8 cellular contexts compared by ENCODE assay signal in genomic region chr19:35549174-35549788, GRCh38. TPM values are rescaled to one million over a fixed set of nuclear protein-coding genes. Genes with fewer than 3 reads are reported as not detected.
DNase-seq lines count a peak whose midpoint lies in the region; ATAC-seq, FAIRE-seq and TF ChIP-seq lines count a peak whose summit lies in the region.

No MANE protein-coding gene starts in this region.

- H3K27me3 Mint-ChIP-seq in astrocyte (ENCODE audit: low read depth, unreplicated experiment), result peaks cover 17% of the 10 kb centered on the region

- H3K4me1 Mint-ChIP-seq in astrocyte (ENCODE audit: low read depth, unreplicated experiment), result peaks cover 6% of the 10 kb centered on the region

- intact Hi-C loops in left ventricle myocardium inferior (cut with micrococcal nuclease), result no loop called here
- intact Hi-C loops in Right ventricle myocardium superior (cut with DNase I), result loop anchor here (10.0 kb wide), 1 partner anchor 166 kb away; the partner anchor contains the start of gene KMT2B

- FAIRE-seq in astrocyte (lab: Jason Lieb, UNC) (no peak), keratinocyte (lab: Jason Lieb, UNC) (peak; percentile 57)

- DNase-seq in left ventricle myocardium inferior, result no peak
- DNase-seq in Right ventricle myocardium superior, result no peak
- peak; percentile 64 for DNase-seq in NCI-H1694 treated with DMSO at 0.1 percent for 48 hours (lab: John Stamatoyannopoulos, UW)
- DNase-seq in T-helper 1 cell, result peak in 4 of 5 donors; percentile 37 to 64 (median 54)
- no peak for DNase-seq in astrocyte (ENCODE audit: low read depth)
- no peak for DNase-seq in keratinocyte (ENCODE audit: low read depth, low spot score)
- peak in 2 of 3 donors; percentile 13 to 25 for DNase-seq in stimulated activated CD4-positive, alpha-beta T cell treated with anti-CD3 and anti-CD28 coated beads, TNF-alpha, amount 100 ng/mL, for 1 hour (ENCODE audit: low read depth in 3 of 3, low spot score in 1 of 3)

- H3K27ac Mint-ChIP-seq in astrocyte (ENCODE audit: unreplicated experiment), result no peak overlapping the region

- no peaks in the 10 kb centered on the region for H3K9me3 ChIP-seq in left ventricle myocardium inferior (replicated peaks)
- H3K9me3 ChIP-seq in astrocyte (ENCODE audit: insufficient read depth, low read depth, low read length), result no peaks in the 10 kb centered on the region
- H3K9me3 ChIP-seq in keratinocyte (ENCODE audit: control insufficient read depth, low read depth, low read length), result no peaks in the 10 kb centered on the region

- TF ChIP-seq CTCF in left ventricle myocardium inferior (IDR thresholded peaks at IDR 0.05; ENCODE audit: borderline replicate concordance) (peak; percentile 79), astrocyte (IDR thresholded peaks at IDR 0.05; ENCODE audit: insufficient read depth, low read depth, low read length) (peak; percentile 67), keratinocyte (optimal IDR thresholded peaks at IDR 0.05 in 1 of 3, IDR thresholded peaks at IDR 0.05 in 1 of 3, conservative IDR thresholded peaks at IDR 0.05 in 1 of 3; ENCODE audit: extremely low read depth in 1 of 3, insufficient read depth in 2 of 3, low read length in 3 of 3) (peak; percentile 73 to 82 (median 80))

- H3K27me3 ChIP-seq in left ventricle myocardium inferior (ENCODE audit: low read depth) (no peaks in the 10 kb centered on the region), astrocyte (ENCODE audit: insufficient read depth, low read length) (no peaks in the 10 kb centered on the region), keratinocyte (ENCODE audit: control insufficient read depth, extremely low read depth, insufficient read depth, low read length) (no peaks in the 10 kb centered on the region)

- H3K9ac ChIP-seq in astrocyte (ENCODE audit: low read length), result no peak overlapping the region
- H3K9ac ChIP-seq in keratinocyte (ENCODE audit: control insufficient read depth, extremely low read depth, insufficient read depth, low read length), result no peak overlapping the region

- peaks cover 32% of the 10 kb centered on the region for H3K79me2 ChIP-seq in astrocyte (ENCODE audit: insufficient read depth, low read length)
- H3K79me2 ChIP-seq in keratinocyte (ENCODE audit: control insufficient read depth, insufficient read depth, low read length), result peaks cover 25% of the 10 kb centered on the region

- no peaks in the 10 kb centered on the region for H3K9me3 Mint-ChIP-seq in astrocyte (ENCODE audit: unreplicated experiment)

- H3K9me1 ChIP-seq in keratinocyte (ENCODE audit: control insufficient read depth, extremely low read depth, insufficient read depth, low read length), result no peaks in the 10 kb centered on the region

- H3K27ac ChIP-seq in left ventricle myocardium inferior (replicated peaks), result no peak overlapping the region
- H3K27ac ChIP-seq in astrocyte (ENCODE audit: low read depth, low read length), result no peak overlapping the region
- H3K27ac ChIP-seq in keratinocyte (ENCODE audit: control insufficient read depth, insufficient read depth, low read length), result no peak overlapping the region

- ATAC-seq in Right ventricle myocardium superior (ENCODE audit: poor library complexity) (no peak), HG03378 (IDR thresholded peaks at IDR 0.05; ENCODE audit: unreplicated experiment) (no peak)

- dilution Hi-C loops in keratinocyte (cut with MboI; ENCODE audit: extremely low pct_ligation_motif_present, low sequenced_read_pairs), result no loop called here

- peaks cover 21% of the 10 kb centered on the region for H4K20me1 ChIP-seq in astrocyte (ENCODE audit: insufficient read depth, low read length)
- no peaks in the 10 kb centered on the region for H4K20me1 ChIP-seq in keratinocyte (ENCODE audit: control insufficient read depth, extremely low read depth, insufficient read depth, low read length)

- H3K4me1 ChIP-seq in left ventricle myocardium inferior, result peaks cover 30% of the 10 kb centered on the region
- H3K4me1 ChIP-seq in astrocyte (ENCODE audit: insufficient read depth, low read length), result peaks cover 15% of the 10 kb centered on the region
- H3K4me1 ChIP-seq in keratinocyte (ENCODE audit: control insufficient read depth, extremely low read depth, insufficient read depth, low read length), result peaks cover 13% of the 10 kb centered on the region

- peaks cover 12% of the 10 kb centered on the region for H3K36me3 ChIP-seq in left ventricle myocardium inferior
- no peaks in the 10 kb centered on the region for H3K36me3 ChIP-seq in astrocyte (ENCODE audit: insufficient read depth, low read length)
- peaks cover 8 to 14% of the 10 kb centered on the region in 2 experiments for H3K36me3 ChIP-seq in keratinocyte (ENCODE audit: control insufficient read depth in 2 of 2, extremely low read depth in 1 of 2, insufficient read depth in 2 of 2, low read length in 2 of 2)

- peaks cover 17% of the 10 kb centered on the region for H3K36me3 Mint-ChIP-seq in astrocyte (ENCODE audit: low read depth, unreplicated experiment)

- H2AFZ ChIP-seq in astrocyte (ENCODE audit: low read depth, low read length) (no peak overlapping the region), keratinocyte (ENCODE audit: control insufficient read depth, low read length) (no peak overlapping the region)

- H3K4me2 ChIP-seq in astrocyte (ENCODE audit: low read length) (no peak overlapping the region), keratinocyte (ENCODE audit: control insufficient read depth, extremely low read depth, insufficient read depth, low read depth, low read length) (no peak overlapping the region)

- H3K4me3 Mint-ChIP-seq in astrocyte (ENCODE audit: unreplicated experiment), result peak overlapping the region; percentile 4

- H3K4me3 ChIP-seq in left ventricle myocardium inferior, result no peak overlapping the region
- H3K4me3 ChIP-seq in astrocyte (ENCODE audit: insufficient read depth, low read depth, low read length), result no peak overlapping the region
- no peak overlapping the region for H3K4me3 ChIP-seq in keratinocyte (ENCODE audit: control insufficient read depth in 2 of 3, extremely low read depth in 1 of 3, insufficient read depth in 2 of 3, low read depth in 1 of 3, low read length in 3 of 3)

RNA-seq across cellular contexts. Expression of gene TMEM147, which starts 3.9 kb away (rescaled TPM):
- 84.3 TPM for total RNA-seq in left ventricle myocardium inferior
- total RNA-seq in Right ventricle myocardium superior, result 75.7 TPM
- 68.2 and 69.3 TPM in 2 replicates for total RNA-seq in astrocyte
- polyA plus RNA-seq in keratinocyte, result 130 to 206 TPM (median 134 TPM) in 3 replicates
- 29.1 TPM for polyA plus RNA-seq in keratinocyte (2011; ENCODE audit: low read depth)
- 158 and 185 TPM in 2 replicates for polyA plus RNA-seq in keratinocyte (2011; cell fraction: cytosol; rRNA removed)
- polyA plus RNA-seq in keratinocyte (2011; cell fraction: nucleus; rRNA removed), result 76.1 and 81.3 TPM in 2 replicates
- 126 and 279 TPM in 2 replicates for polyA plus RNA-seq in keratinocyte (2012; ENCODE audit: low replicate concordance)
- 154 to 284 TPM (median 205 TPM) in 3 replicates for polyA minus RNA-seq in keratinocyte
- polyA minus RNA-seq in keratinocyte (2011; cell fraction: cytosol; rRNA and poly(A)+ RNA removed), result 150 TPM
- 28.0 and 30.1 TPM in 2 replicates for polyA minus RNA-seq in keratinocyte (2011; cell fraction: nucleus; rRNA and poly(A)+ RNA removed)

RNA-seq across cellular contexts. Expression of gene ATP4A, which starts 14.2 kb away (rescaled TPM):
- total RNA-seq in left ventricle myocardium inferior, result not detected
- not detected for total RNA-seq in Right ventricle myocardium superior
- total RNA-seq in astrocyte, result not detected in 2 replicates
- polyA plus RNA-seq in keratinocyte, result not detected in 3 replicates
- not detected for polyA plus RNA-seq in keratinocyte (2011; ENCODE audit: low read depth)
- polyA plus RNA-seq in keratinocyte (2011; cell fraction: cytosol; rRNA removed), result not detected in 2 replicates
- polyA plus RNA-seq in keratinocyte (2011; cell fraction: nucleus; rRNA removed), result not detected in 2 replicates
- not detected in 2 replicates for polyA plus RNA-seq in keratinocyte (2012; ENCODE audit: low replicate concordance)
- not detected in 3 replicates for polyA minus RNA-seq in keratinocyte
- polyA minus RNA-seq in keratinocyte (2011; cell fraction: cytosol; rRNA and poly(A)+ RNA removed), result not detected
- not detected in 2 replicates for polyA minus RNA-seq in keratinocyte (2011; cell fraction: nucleus; rRNA and poly(A)+ RNA removed)

RNA-seq across cellular contexts. Expression of gene GAPDHS, which starts 16.0 kb away (rescaled TPM):
- total RNA-seq in left ventricle myocardium inferior (not detected), Right ventricle myocardium superior (not detected), astrocyte (not detected in 2 replicates)
- polyA plus RNA-seq in keratinocyte, result 0.08 TPM in 1 of 3 replicates, not detected in the others
- not detected for polyA plus RNA-seq in keratinocyte (2011; ENCODE audit: low read depth)
- not detected in 2 replicates for polyA plus RNA-seq in keratinocyte (2011; cell fraction: cytosol; rRNA removed)
- polyA plus RNA-seq in keratinocyte (2011; cell fraction: nucleus; rRNA removed), result not detected in 2 replicates
- polyA plus RNA-seq in keratinocyte (2012; ENCODE audit: low replicate concordance), result not detected in 2 replicates
- polyA minus RNA-seq in keratinocyte, result not detected in 3 replicates
- not detected for polyA minus RNA-seq in keratinocyte (2011; cell fraction: cytosol; rRNA and poly(A)+ RNA removed)
- not detected in 2 replicates for polyA minus RNA-seq in keratinocyte (2011; cell fraction: nucleus; rRNA and poly(A)+ RNA removed)

RNA-seq across cellular contexts. Expression of gene SBSN, which starts 21.2 kb away (rescaled TPM):
- total RNA-seq in left ventricle myocardium inferior, result not detected
- total RNA-seq in Right ventricle myocardium superior, result not detected
- total RNA-seq in astrocyte, result 0.18 and 0.38 TPM in 2 replicates
- 28.8 to 59.0 TPM (median 49.0 TPM) in 3 replicates for polyA plus RNA-seq in keratinocyte
- 2,690 TPM for polyA plus RNA-seq in keratinocyte (2011; ENCODE audit: low read depth)
- polyA plus RNA-seq in keratinocyte (2011; cell fraction: cytosol; rRNA removed), result 38.2 and 40.0 TPM in 2 replicates
- 121 and 194 TPM in 2 replicates for polyA plus RNA-seq in keratinocyte (2011; cell fraction: nucleus; rRNA removed)
- polyA plus RNA-seq in keratinocyte (2012; ENCODE audit: low replicate concordance), result 56.0 and 2,730 TPM in 2 replicates
- polyA minus RNA-seq in keratinocyte, result 21.3 to 25.4 TPM (median 23.0 TPM) in 3 replicates
- 11.1 TPM for polyA minus RNA-seq in keratinocyte (2011; cell fraction: cytosol; rRNA and poly(A)+ RNA removed)
- polyA minus RNA-seq in keratinocyte (2011; cell fraction: nucleus; rRNA and poly(A)+ RNA removed), result 48.9 and 68.8 TPM in 2 replicates

RNA-seq across cellular contexts. Expression of gene DMKN, which starts 35.8 kb away (rescaled TPM):
- total RNA-seq in left ventricle myocardium inferior (7.9 TPM), Right ventricle myocardium superior (3.6 TPM), astrocyte (50.7 and 56.9 TPM in 2 replicates)
- polyA plus RNA-seq in keratinocyte, result 235 to 251 TPM (median 238 TPM) in 3 replicates
- polyA plus RNA-seq in keratinocyte (2011; ENCODE audit: low read depth), result 1,638 TPM
- polyA plus RNA-seq in keratinocyte (2011; cell fraction: cytosol; rRNA removed), result 150 and 195 TPM in 2 replicates
- 232 and 259 TPM in 2 replicates for polyA plus RNA-seq in keratinocyte (2011; cell fraction: nucleus; rRNA removed)
- 293 and 2,827 TPM in 2 replicates for polyA plus RNA-seq in keratinocyte (2012; ENCODE audit: low replicate concordance)
- polyA minus RNA-seq in keratinocyte, result 67.9 to 107 TPM (median 79.9 TPM) in 3 replicates
- 101 TPM for polyA minus RNA-seq in keratinocyte (2011; cell fraction: cytosol; rRNA and poly(A)+ RNA removed)
- 65.2 and 81.5 TPM in 2 replicates for polyA minus RNA-seq in keratinocyte (2011; cell fraction: nucleus; rRNA and poly(A)+ RNA removed)

Comparison
In these comparisons a context has a peak if more than half of its experiments do, and no peak if none do; other contexts are left out.
1. DNase-seq: peak in NCI-H1694 treated with DMSO at 0.1 percent for 48 hours (single experiment), T-helper 1 cell (4 of 5) and stimulated activated CD4-positive, alpha-beta T cell treated with anti-CD3 and anti-CD28 coated beads, TNF-alpha, amount 100 ng/mL, for 1 hour (2 of 3); none in left ventricle myocardium inferior (single experiment), Right ventricle myocardium superior (single experiment), astrocyte (single experiment) and keratinocyte (single experiment).
2. Peak in every context shown above with its lines, with median percentiles within 50 percentile points of each other: CTCF ChIP-seq.